In genomic region chr5:55903121-55903701, GRCh38 we compare ENCODE assay signal across 9 cellular contexts. TPM values are rescaled to one million over a fixed set of nuclear protein-coding genes. Genes with fewer than 3 reads are reported as not detected.
DNase-seq lines count a peak whose midpoint lies in the region; ATAC-seq, FAIRE-seq and TF ChIP-seq lines count a peak whose summit lies in the region.
"Had no signal": no experiment of that assay in that cellular context is flagged by ENCODE, and none has a peak within 500 bp of the region (broad histone marks: within the 10 kb centered on the region; RNA-seq: fewer than 3 reads in every experiment).

No MANE protein-coding gene starts in this region.

- peak; percentile 91 for ATAC-seq in GM18907 (IDR thresholded peaks at IDR 0.05; ENCODE audit: unreplicated experiment)
- peak; percentile 85 for ATAC-seq in HG03039 (IDR thresholded peaks at IDR 0.05; ENCODE audit: unreplicated experiment)
- peak; percentile 92 for ATAC-seq in GM12878

- H3K36me3 ChIP-seq in GM12878 (ENCODE audit: control insufficient read depth in 2 of 2, insufficient read depth in 2 of 2, low read length in 1 of 2) (no peaks in the 10 kb centered on the region), BE2C (no peaks in the 10 kb centered on the region)

- peak overlapping the region; percentile 30; the same call in 1 of the 2 replicates for H2AFZ ChIP-seq in GM12878 (ENCODE audit: control insufficient read depth, low read depth, low read length)
- H2AFZ ChIP-seq: parathyroid adenoma had no signal

- TF ChIP-seq POLR2A in GM12878 (IDR thresholded peaks at IDR 0.05; ENCODE audit: low read depth, low read length): no peak

- TF ChIP-seq EP300 in GM12878 (IDR thresholded peaks at IDR 0.05; ENCODE audit: borderline replicate concordance in 1 of 2, control insufficient read depth in 1 of 2, low read depth in 2 of 2, low read length in 2 of 2): peak; percentile 62 to 69; a peak in 2 of 4 replicates

- RAD21 ChIA-PET in GM12878 (lab: Charles Lee; ENCODE audit: unreplicated experiment): interaction anchor here (0.5 to 3.8 kb wide), 15 partner anchors 9 to 297 kb away, joined by 3 to 24 read pairs (median 3); no protein-coding TSS in a partner anchor

- in situ Hi-C loops in GM12878 (cut with MboI): no loop called here

- CTCF ChIA-PET in GM12878 (lab: Yijun Ruan, JAX): interaction anchor here (0.9 to 1.7 kb wide), 3 partner anchors 8 to 48 kb away, joined by 3 to 7 read pairs (median 4); no protein-coding TSS in a partner anchor

- DNase-seq in T-helper 9 cell (peak; percentile 41), GM12878 (ENCODE audit: low read depth, low spot score) (peak; percentile 70), BE2C (no peak), dorsolateral prefrontal cortex (no peak), D721Med (ENCODE audit: insufficient read length, low spot score) (no peak)
- DNase-seq in stimulated activated CD8-positive, alpha-beta memory T cell treated with anti-CD3 and anti-CD28 coated beads, Interleukin-12 subunit alpha, Interleukin-12 subunit beta, amount 100 ng/mL, for 1 hour (ENCODE audit: low read depth): peak; percentile 60

- no peaks in the 10 kb centered on the region for H4K20me1 ChIP-seq in GM12878 (ENCODE audit: control insufficient read depth, insufficient read depth)

- H3K4me2 ChIP-seq in GM12878 (ENCODE audit: control insufficient read depth, insufficient read depth): peak overlapping the region; percentile 79

- H3K27me3 ChIP-seq in GM12878 (replicated peaks in 1 of 2; ENCODE audit: control insufficient read depth in 2 of 2, insufficient read depth in 2 of 2, low read length in 1 of 2) (no peaks in the 10 kb centered on the region), BE2C (no peaks in the 10 kb centered on the region), dorsolateral prefrontal cortex (no peaks in the 10 kb centered on the region)

- WGBS in GM12878 (ENCODE audit: insufficient coverage, insufficient replicate concordance, low lambda C conversion rate, missing lambda C conversion rate): 24% methylated on average over 19 of the region's 19 CpGs

- TF ChIP-seq RAD21 in GM12878 (IDR thresholded peaks at IDR 0.05; ENCODE audit: insufficient read depth, low read depth, low read length): no peak

- TF ChIP-seq CTCF in GM12878 (IDR thresholded peaks at IDR 0.05 in 2 of 3, conservative IDR thresholded peaks at IDR 0.05 in 1 of 3; ENCODE audit: control insufficient read depth in 2 of 3, extremely low read depth in 1 of 3, insufficient read depth in 1 of 3, low read depth in 3 of 3, low read length in 3 of 3) (no peak), BE2C (IDR thresholded peaks at IDR 0.05; ENCODE audit: low read depth, low read length) (no peak), dorsolateral prefrontal cortex (IDR thresholded peaks at IDR 0.05 in 54 of 56, conservative IDR thresholded peaks at IDR 0.05 in 2 of 56; ENCODE audit: low read depth in 1 of 56, partially characterized antibody in 56 of 56) (no peak), D721Med (IDR thresholded peaks at IDR 0.05; ENCODE audit: insufficient read depth, missing control alignments) (no peak)

- intact Hi-C loops in GM12878 (cut with micrococcal nuclease; ENCODE audit: unreplicated experiment) (loop anchor here (5.0 to 10.0 kb wide), 4 partner anchors 131 to 728 kb away; partner anchors contain the start of genes CDC20B and PLPP1), dorsolateral prefrontal cortex (cut with DNase I) (no loop called here)

- H3K27ac ChIP-seq in GM12878 (ENCODE audit: control insufficient read depth, insufficient read depth): peak overlapping the region; percentile 40
- H3K27ac ChIP-seq in dorsolateral prefrontal cortex: no peak overlapping the region
- H3K27ac ChIP-seq: parathyroid adenoma had no signal

- SMC1A ChIA-PET in GM12878 (lab: Charles Lee; ENCODE audit: uncharacterized antibody, unreplicated experiment): interaction anchor here (0.8 to 3.0 kb wide), 9 partner anchors 9 to 539 kb away, joined by 3 to 33 read pairs (median 4); no protein-coding TSS in a partner anchor

- POLR2A ChIA-PET in GM12878 (lab: Charles Lee): interaction anchor here (1.2 to 1.7 kb wide), 3 partner anchors 9 to 20 kb away, joined by 4 to 13 read pairs (median 5); no protein-coding TSS in a partner anchor

- BruUV-seq in GM12878 (replicated peaks; lab: Mats Ljungman, UMichigan): no TSS peak

- H3K9ac ChIP-seq in GM12878 (ENCODE audit: control insufficient read depth, insufficient read depth, low read length): no peak overlapping the region; the same call in 1 of the 2 replicates
- H3K9ac ChIP-seq: parathyroid adenoma had no signal

- FAIRE-seq in GM12878 (lab: Jason Lieb, UNC) (no peak), D721Med (lab: Jason Lieb, UNC) (no peak)

- H3K9me3 ChIP-seq in GM12878 (replicated peaks; ENCODE audit: control insufficient read depth, insufficient read depth, low read length) (no peaks in the 10 kb centered on the region), BE2C (no peaks in the 10 kb centered on the region)

- H3K4me3 ChIP-seq in GM12878 (peak overlapping the region; percentile 5; the same call in 1 of the 2 replicates), BE2C (ENCODE audit: low read depth, low read length) (no peak overlapping the region), dorsolateral prefrontal cortex (no peak overlapping the region)

- peaks cover 16% of the 10 kb centered on the region for H3K4me1 ChIP-seq in GM12878 (ENCODE audit: control insufficient read depth, insufficient read depth, low read length)
- H3K4me1 ChIP-seq in BE2C: no peaks in the 10 kb centered on the region
- H3K4me1 ChIP-seq: parathyroid adenoma had no signal

- no peaks in the 10 kb centered on the region for H3K79me2 ChIP-seq in GM12878 (ENCODE audit: control insufficient read depth, insufficient read depth, low read length)
- H3K79me2 ChIP-seq: parathyroid adenoma had no signal

TF ChIP-seq in GM12878, 131 proteins besides CTCF, POLR2A, EP300 and RAD21 (continues in another document):
- TF ChIP-seq ZNF24 (IDR thresholded peaks at IDR 0.05): no peak
- no peak for TF ChIP-seq MEF2B (IDR thresholded peaks at IDR 0.05; ENCODE audit: partially characterized antibody, poor library complexity, severe bottlenecking)
- no peak for TF ChIP-seq EZH2 (IDR thresholded peaks at IDR 0.05; ENCODE audit: borderline replicate concordance, control insufficient read depth, low read depth, low read length)
- TF ChIP-seq PAX5 (IDR thresholded peaks at IDR 0.05; ENCODE audit: borderline replicate concordance, low read depth, low read length): peak; percentile 77
- no peak for TF ChIP-seq FOXK2 (IDR thresholded peaks at IDR 0.05)
- no peak for TF ChIP-seq RCOR1 (conservative IDR thresholded peaks at IDR 0.05; ENCODE audit: low read depth, low read length)
- TF ChIP-seq SMARCA5 (IDR thresholded peaks at IDR 0.05): no peak

RNA-seq across cellular contexts. Expression of gene IL31RA, which starts 52.1 kb away (rescaled TPM):
- not detected in 2 replicates for total RNA-seq in GM12878 (2013; cell fraction: nucleolus; rRNA removed)
- total RNA-seq in GM12878 (2014; rRNA removed) (0.11 and 0.28 TPM in 2 replicates), GM12878 (2014; rRNA removed; fragmentation: Illumina TruSeq; extraction: Trizol) (0.13 and 0.14 TPM in 2 replicates), GM12878 (2021) (0.21 and 0.31 TPM in 2 replicates), dorsolateral prefrontal cortex (under 1 TPM in 10 of 120 experiments, not detected in 110; 0.17 to 0.59 (median 0.35) TPM)
- 0.12 TPM for polyA plus RNA-seq in GM12878 (2011; ENCODE audit: low read depth)
- polyA plus RNA-seq in GM12878 (2011; rRNA removed) (0.10 TPM in 2 replicates), GM12878 (2014; fragmentation: Illumina TruSeq; extraction: Trizol) (0.15 and 0.30 TPM in 2 replicates), GM12878 (2014; fragmentation: Nextera tagmentation; extraction: Ambion mirVana) (under 1 TPM; 0.03 to 0.07 TPM), GM12878 (2014; rRNA removed) (0.09 and 0.10 TPM in 2 replicates), GM12878 (2016; fragmentation: Nextera tagmentation; extraction: Ambion mirVana) (not detected)
- 0.04 TPM in 1 of 2 replicates, not detected in the other for polyA plus RNA-seq in GM12878 (2011; cell fraction: cytosol; rRNA removed)
- 0.09 and 0.10 TPM in 2 replicates for polyA plus RNA-seq in GM12878 (2011; cell fraction: nucleus; rRNA removed)
- polyA plus RNA-seq in GM12878 (2012): not detected in 2 replicates
- polyA minus RNA-seq in GM12878 (2011; rRNA and poly(A)+ RNA removed): 0.10 and 0.51 TPM in 2 replicates
- polyA minus RNA-seq in GM12878 (2011; cell fraction: cytosol; rRNA and poly(A)+ RNA removed): not detected in 2 replicates
- polyA minus RNA-seq in GM12878 (2011; cell fraction: nucleus; rRNA and poly(A)+ RNA removed): not detected in 2 replicates
- polyA plus RNA-seq in BE2C (2012; ENCODE audit: insufficient read depth, insufficient read length, low read depth): not detected

Comparison
In these comparisons a context has a peak if more than half of its experiments do, and no peak if none do; other contexts are left out.
1. DNase-seq: peak in T-helper 9 cell (single experiment), GM12878 (single experiment) and stimulated activated CD8-positive, alpha-beta memory T cell treated with anti-CD3 and anti-CD28 coated beads, Interleukin-12 subunit alpha, Interleukin-12 subunit beta, amount 100 ng/mL, for 1 hour (single experiment); none in BE2C (single experiment), dorsolateral prefrontal cortex (0 of 10) and D721Med (single experiment).
2. Peak in every context shown above with its lines, with median percentiles within 50 percentile points of each other: ATAC-seq.